ENCODE assay signal across 8 cellular contexts in the genomic region with DNA sequence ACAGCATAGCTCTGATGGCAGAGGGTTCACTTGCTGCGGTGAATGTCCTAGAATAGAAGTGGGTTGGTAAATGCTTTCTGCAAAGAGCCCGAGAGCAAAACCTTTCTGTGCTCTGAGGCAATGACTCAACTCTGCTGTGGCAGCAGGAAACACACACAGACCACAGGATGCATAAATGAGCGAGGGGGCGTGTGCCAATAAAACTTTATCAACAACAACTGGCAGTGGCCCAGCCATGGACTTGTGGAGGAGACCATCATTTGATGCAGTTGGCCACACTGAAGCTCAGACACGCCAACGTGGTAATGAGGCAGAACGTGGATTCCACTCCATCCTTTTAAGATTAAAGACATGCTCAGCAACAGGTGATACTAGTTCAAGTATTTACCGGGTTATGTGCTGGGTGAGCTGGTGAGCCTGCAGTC. TPM values are rescaled to one million over a fixed set of nuclear protein-coding genes. Genes with fewer than 3 reads are reported as not detected.
DNase-seq lines count a peak whose midpoint lies in the region; ATAC-seq and TF ChIP-seq lines count a peak whose summit lies in the region.

No MANE protein-coding gene starts in this region.

- H3K4me3 ChIP-seq in heart right ventricle, result peak overlapping the region in 1 of 10 donors; percentile 36

- H3K9me3 ChIP-seq in heart right ventricle, result no peaks in the 10 kb centered on the region

- no peaks in the 10 kb centered on the region for H3K27me3 Mint-ChIP-seq in activated CD4-positive, alpha-beta T cell treated with anti-CD3 and anti-CD28 coated beads, Interleukin-2, amount 10 ng/mL, durations not matched to agents 7 days and 5 days

- H3K4me3 Mint-ChIP-seq in activated CD4-positive, alpha-beta T cell treated with anti-CD3 and anti-CD28 coated beads, Interleukin-2, amount 10 ng/mL, durations not matched to agents 7 days and 5 days, result peak overlapping the region; percentile 75

- TF ChIP-seq CTCF in heart right ventricle (IDR thresholded peaks at IDR 0.05), result no peak

- H3K36me3 ChIP-seq in heart right ventricle, result peaks cover 0 to 20% (median 0%) of the 10 kb centered on the region in 9 donors

- peaks cover 2% of the 10 kb centered on the region for H3K9me3 Mint-ChIP-seq in activated CD4-positive, alpha-beta T cell treated with anti-CD3 and anti-CD28 coated beads, Interleukin-2, amount 10 ng/mL, durations not matched to agents 7 days and 5 days

- ATAC-seq in GM21786 (IDR thresholded peaks at IDR 0.05; ENCODE audit: unreplicated experiment), result peak; percentile 98
- no peak for ATAC-seq in heart right ventricle

- H3K27ac Mint-ChIP-seq in activated CD4-positive, alpha-beta T cell treated with anti-CD3 and anti-CD28 coated beads, Interleukin-2, amount 10 ng/mL, durations not matched to agents 7 days and 5 days, result peak overlapping the region; percentile 98

- intact Hi-C loops in heart right ventricle (cut with DNase I), result no loop called here

- POLR2A ChIA-PET in activated CD4-positive, alpha-beta T cell treated with anti-CD3 and anti-CD28 coated beads, Interleukin-2, amount 10 ng/mL, durations not matched to agents 7 days and 5 days (lab: Charles Lee), result interaction anchor here (1.2 kb wide), 1 partner anchor 8 kb away, joined by 5 read pairs; the partner anchor contains the start of gene NDUFS6

- H3K4me1 ChIP-seq in heart right ventricle, result peaks cover 0 to 52% (median 10%) of the 10 kb centered on the region in 9 donors

- H3K27ac ChIP-seq in epithelial cell of prostate (no peak overlapping the region), heart right ventricle (peak overlapping the region in 1 of 10 donors; percentile 80)

- WGBS in heart right ventricle, 2 donors, result 65 to 67% methylated on average over 8 of the region's 8 CpGs

- CTCF ChIA-PET in activated CD4-positive, alpha-beta T cell treated with anti-CD3 and anti-CD28 coated beads, Interleukin-2, amount 10 ng/mL, durations not matched to agents 7 days and 5 days (lab: Charles Lee), result interaction anchor here (0.5 to 0.9 kb wide), 3 partner anchors 8 to 1661 kb away, joined by 3 to 4 read pairs (median 3); no protein-coding TSS in a partner anchor

- DNase-seq in GF-D8 (lab: John Stamatoyannopoulos, UW), result peak; percentile 91
- peak; percentile 97 for DNase-seq in LHCN-M2 (ENCODE audit: low read depth)
- DNase-seq in activated CD4-positive, alpha-beta T cell treated with anti-CD3 and anti-CD28 coated beads, Interleukin-2, amount 10 ng/mL, durations not matched to agents 7 days and 5 days, result peak; percentile 88
- DNase-seq in epithelial cell of prostate (ENCODE audit: low read depth, low spot score), result peak; percentile 48
- peak; percentile 64 to 69 for DNase-seq in stimulated activated CD4-positive, alpha-beta T cell treated with anti-CD3 and anti-CD28 coated beads, Interleukin-2, amount 100 ng/mL, for 48 hours
- no peak for DNase-seq in midbrain (lab: John Stamatoyannopoulos, UW)
- no peak for DNase-seq in heart right ventricle

- no peaks in the 10 kb centered on the region for H3K27me3 ChIP-seq in heart right ventricle

- peaks cover 77% of the 10 kb centered on the region for H3K4me1 Mint-ChIP-seq in activated CD4-positive, alpha-beta T cell treated with anti-CD3 and anti-CD28 coated beads, Interleukin-2, amount 10 ng/mL, durations not matched to agents 7 days and 5 days

- peaks cover 19% of the 10 kb centered on the region for H3K36me3 Mint-ChIP-seq in activated CD4-positive, alpha-beta T cell treated with anti-CD3 and anti-CD28 coated beads, Interleukin-2, amount 10 ng/mL, durations not matched to agents 7 days and 5 days (ENCODE audit: low read depth)

RNA-seq across cellular contexts. Expression of gene MRPL36, which starts 6.8 kb away (rescaled TPM):
- total RNA-seq in LHCN-M2 (2014; rRNA removed) (51.4 and 66.4 TPM in 2 replicates), heart right ventricle (10 to 100 TPM; 43.4 to 76.9 (median 49.8) TPM)
- polyA plus RNA-seq in LHCN-M2 (2012), result 142 TPM
- total RNA-seq in activated CD4-positive, alpha-beta T cell treated with anti-CD3 and anti-CD28 coated beads, Interleukin-2, amount 10 ng/mL, durations not matched to agents 7 days and 5 days, result 10 to 100 TPM; 41.5 to 46.9 TPM
- polyA plus RNA-seq in heart right ventricle, result 100 to 1,000 TPM in 1 of 2 donors, 10 to 100 TPM in 1; 45.5 to 126 TPM

RNA-seq across cellular contexts. Expression of gene NDUFS6, which starts 8.4 kb away (rescaled TPM):
- total RNA-seq in LHCN-M2 (2014; rRNA removed) (45.3 and 65.8 TPM in 2 replicates), heart right ventricle (100 to 1,000 TPM in 3 of 10 donors, 10 to 100 TPM in 7; 60.2 to 137 (median 84.3) TPM)
- polyA plus RNA-seq in LHCN-M2 (2012), result 198 TPM
- 10 to 100 TPM; 20.8 to 31.7 TPM for total RNA-seq in activated CD4-positive, alpha-beta T cell treated with anti-CD3 and anti-CD28 coated beads, Interleukin-2, amount 10 ng/mL, durations not matched to agents 7 days and 5 days
- 100 to 1,000 TPM; 187 to 198 TPM for polyA plus RNA-seq in heart right ventricle

Comparison
In these comparisons a context has a peak if more than half of its experiments do, and no peak if none do; other contexts are left out.
1. DNase-seq: peak in GF-D8 (single experiment), LHCN-M2 (single experiment), activated CD4-positive, alpha-beta T cell treated with anti-CD3 and anti-CD28 coated beads, Interleukin-2, amount 10 ng/mL, durations not matched to agents 7 days and 5 days (single experiment), epithelial cell of prostate (single experiment) and stimulated activated CD4-positive, alpha-beta T cell treated with anti-CD3 and anti-CD28 coated beads, Interleukin-2, amount 100 ng/mL, for 48 hours (2 of 2); none in midbrain (single experiment) and heart right ventricle (0 of 2).